8 cellular contexts compared by ENCODE assay signal in the genomic region with DNA sequence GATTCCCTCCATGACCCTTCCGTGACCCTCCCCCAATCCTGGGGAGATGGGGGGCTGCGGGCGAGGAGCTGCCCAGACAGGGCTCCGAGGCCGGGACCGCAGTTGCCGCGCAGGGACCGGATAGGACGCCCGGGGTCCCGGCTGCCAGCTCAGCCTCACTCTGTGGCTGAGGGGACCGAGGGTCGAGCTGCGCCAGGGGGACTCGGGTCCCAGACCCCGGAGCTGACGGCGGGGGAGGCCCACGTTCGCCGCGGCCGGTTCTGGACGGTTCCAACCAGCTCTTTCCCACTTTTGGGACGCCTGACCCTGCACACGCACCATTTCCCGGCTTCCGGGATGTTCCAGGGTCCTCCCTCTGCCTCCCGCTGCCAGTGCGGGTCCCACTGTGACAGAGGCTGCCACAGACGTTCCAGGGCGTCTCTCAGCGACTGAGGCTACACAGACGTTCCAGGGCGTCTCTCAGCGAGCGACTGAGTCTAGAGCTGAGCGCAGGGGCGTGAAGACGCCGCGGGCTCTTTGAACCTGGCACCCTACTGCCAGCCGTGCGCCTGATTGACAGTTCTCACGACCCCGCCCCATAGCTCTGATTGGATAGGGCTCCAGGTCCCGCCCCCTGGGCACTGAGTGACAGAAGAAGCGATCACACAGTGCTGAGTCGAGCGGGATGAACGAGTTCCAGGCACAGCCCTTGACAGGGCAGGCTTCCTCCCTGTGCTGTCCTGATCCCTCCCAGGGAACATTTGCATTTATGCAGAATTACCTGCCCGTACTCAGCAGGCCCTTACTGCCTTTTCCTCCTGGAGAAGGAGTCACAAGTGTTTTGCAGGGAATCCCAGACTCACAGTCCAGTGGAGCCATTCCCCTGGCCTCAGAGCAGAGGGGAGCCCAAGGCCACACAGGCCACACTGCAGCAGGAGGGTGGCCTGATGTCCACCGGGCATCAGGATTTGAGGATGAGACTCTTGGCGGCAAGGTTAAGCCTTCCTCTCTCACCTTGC. TPM values are rescaled to one million over a fixed set of nuclear protein-coding genes. Genes with fewer than 3 reads are reported as not detected.
DNase-seq lines count a peak whose midpoint lies in the region; ATAC-seq and TF ChIP-seq lines count a peak whose summit lies in the region.

ZNF563 (minus strand) TSS at position 472 of the 998 bp plus-strand sequence; CDS start at position 321, 151 bp downstream.

- 2% methylated on average over 55 of the region's 55 CpGs for WGBS in liver

- H3K27ac ChIP-seq in dorsolateral prefrontal cortex = peak within 1 kb of the TSS in 58 of 59 donors; percentile 17 to 95 (median 82)
- peak within 1 kb of the TSS; percentile 86 to 91 for H3K27ac ChIP-seq in liver (ENCODE audit: low read depth in 1 of 2, low read length in 2 of 2)

- TF ChIP-seq RAD21 in liver (IDR thresholded peaks at IDR 0.05) = peak in 1 of 2 donors; percentile 71

- H3K27ac Mint-ChIP-seq in activated CD4-positive, alpha-beta memory T cell treated with anti-CD3 and anti-CD28 coated beads for 36 hours = peak within 1 kb of the TSS; percentile 97

- H3K4me3 ChIP-seq in dorsolateral prefrontal cortex (peak within 1 kb of the TSS; percentile 52 to 99 (median 91)), liver (ENCODE audit: low read depth in 1 of 3, low read length in 3 of 3) (peak within 1 kb of the TSS; percentile 69 to 80 (median 80))

- TF ChIP-seq CTCF in AG09319 (IDR thresholded peaks at IDR 0.05; ENCODE audit: low read depth, low read length) (no peak), dorsolateral prefrontal cortex (IDR thresholded peaks at IDR 0.05 in 54 of 56, conservative IDR thresholded peaks at IDR 0.05 in 2 of 56; ENCODE audit: low read depth in 1 of 56, partially characterized antibody in 56 of 56) (peak in 17 of 56 donors; percentile 4 to 45 (median 19)), liver (IDR thresholded peaks at IDR 0.05; ENCODE audit: low read depth, low read length, missing input control) (no peak)

- H3K27me3 Mint-ChIP-seq in activated CD4-positive, alpha-beta memory T cell treated with anti-CD3 and anti-CD28 coated beads for 36 hours = no peaks in the 10 kb centered on the region

- intact Hi-C loops in activated CD4-positive, alpha-beta memory T cell treated with anti-CD3 and anti-CD28 coated beads for 36 hours (cut with micrococcal nuclease) = loop anchor here (2.0 to 10.0 kb wide), 3 partner anchors 161 to 444 kb away; partner anchors contain the start of genes HOOK2 and ZNF136
- intact Hi-C loops in dorsolateral prefrontal cortex (cut with DNase I) = loop anchor here (1.0 to 5.0 kb wide), 3 partner anchors 32 to 41 kb away; partner anchors contain the start of genes ZNF442 (in 2 of the 2) and ZNF44 (in 1 of the 2)

- H3K4me3 Mint-ChIP-seq in activated CD4-positive, alpha-beta memory T cell treated with anti-CD3 and anti-CD28 coated beads for 36 hours = peak within 1 kb of the TSS; percentile 98

- peak; percentile 96 for ATAC-seq in GM18909 (IDR thresholded peaks at IDR 0.05; ENCODE audit: poor library complexity, unreplicated experiment)
- peak; percentile 95 for ATAC-seq in HG03159 (IDR thresholded peaks at IDR 0.05; ENCODE audit: unreplicated experiment)

- POLR2A ChIA-PET in activated CD4-positive, alpha-beta memory T cell treated with anti-CD3 and anti-CD28 coated beads for 36 hours (lab: Charles Lee) = interaction anchor here (1.0 to 2.1 kb wide), 9 partner anchors 32 to 274 kb away, joined by 3 to 19 read pairs (median 8); partner anchors contain the start of genes ZNF136, ZNF44, ZNF442 and ZNF443

- H3K27me3 ChIP-seq in dorsolateral prefrontal cortex (no peaks in the 10 kb centered on the region), liver (ENCODE audit: control insufficient read depth in 4 of 4, insufficient read depth in 4 of 4, low read length in 3 of 4) (no peaks in the 10 kb centered on the region)

- no peaks in the 10 kb centered on the region for H3K9me3 Mint-ChIP-seq in activated CD4-positive, alpha-beta memory T cell treated with anti-CD3 and anti-CD28 coated beads for 36 hours

- DNase-seq in AG09319 (ENCODE audit: extremely low read depth, low read depth) (peak; percentile 78), NCI-H510A treated with DMSO at 0.1 percent for 48 hours (lab: John Stamatoyannopoulos, UW) (peak; percentile 93), dorsolateral prefrontal cortex (peak; percentile 96 to 99 (median 99))
- DNase-seq in activated CD4-positive, alpha-beta memory T cell treated with anti-CD3 and anti-CD28 coated beads for 36 hours = peak; percentile 100
- peak; percentile 98 to 99 for DNase-seq in stimulated activated CD4-positive, alpha-beta T cell treated with anti-CD3 and anti-CD28 coated beads, Interleukin-2, amount 100 ng/mL, for 48 hours

- peaks cover 35% of the 10 kb centered on the region for H3K4me1 Mint-ChIP-seq in activated CD4-positive, alpha-beta memory T cell treated with anti-CD3 and anti-CD28 coated beads for 36 hours (ENCODE audit: low read depth)

- CTCF ChIA-PET in activated CD4-positive, alpha-beta memory T cell treated with anti-CD3 and anti-CD28 coated beads for 36 hours (lab: Charles Lee) = interaction anchor here (0.6 to 2.5 kb wide), 7 partner anchors 9 to 898 kb away, joined by 3 to 11 read pairs (median 4); partner anchors contain the start of genes PRKCSH and ZNF442

- H3K4me1 ChIP-seq in liver (ENCODE audit: control insufficient read depth in 4 of 4, insufficient read depth in 4 of 4, low read length in 3 of 4) = peaks cover 6 to 33% (median 22%) of the 10 kb centered on the region in 4 donors

- H3K36me3 ChIP-seq in liver (ENCODE audit: control insufficient read depth in 4 of 4, insufficient read depth in 3 of 4, low read depth in 1 of 4, low read length in 3 of 4) = no peaks in the 10 kb centered on the region

- H3K36me3 Mint-ChIP-seq in activated CD4-positive, alpha-beta memory T cell treated with anti-CD3 and anti-CD28 coated beads for 36 hours = peaks cover 8% of the 10 kb centered on the region

- H3K9me3 ChIP-seq in liver (ENCODE audit: control insufficient read depth in 4 of 4, low read length in 3 of 4) = no peaks in the 10 kb centered on the region

- peak within 1 kb of the TSS; percentile 75 to 92 for H3K9ac ChIP-seq in liver (ENCODE audit: low read depth in 1 of 2, low read length in 2 of 2)

TF ChIP-seq in liver, 16 proteins besides CTCF, POLR2A, EP300 and RAD21 (continues in another document):
- TF ChIP-seq GABPA (IDR thresholded peaks at IDR 0.05 in 1 of 2, conservative IDR thresholded peaks at IDR 0.05 in 1 of 2) = peak in 1 of 2 donors; percentile 37
- no peak for TF ChIP-seq ATF3 (IDR thresholded peaks at IDR 0.05)
- peak; percentile 60 for TF ChIP-seq ZBTB33 (IDR thresholded peaks at IDR 0.05)
- peak; percentile 49 to 54 for TF ChIP-seq RXRA (IDR thresholded peaks at IDR 0.05)
- peak; percentile 50 for TF ChIP-seq YY1 (IDR thresholded peaks at IDR 0.05)
- peak; percentile 91 for TF ChIP-seq REST (IDR thresholded peaks at IDR 0.05)
- no peak for TF ChIP-seq HNF4G (IDR thresholded peaks at IDR 0.05)
- TF ChIP-seq NR2F2 (IDR thresholded peaks at IDR 0.05) = no peak
- peak; percentile 97 for TF ChIP-seq TAF1 (conservative IDR thresholded peaks at IDR 0.05)

RNA-seq across cellular contexts. Expression of gene ZNF563, which starts in this region (rescaled TPM):
- total RNA-seq in activated CD4-positive, alpha-beta memory T cell treated with anti-CD3 and anti-CD28 coated beads for 36 hours = 1 to 10 TPM; 6.1 to 6.3 TPM
- 10 to 100 TPM in 1 of 120 experiments, 1 to 10 TPM in 119; 2.7 to 11.4 (median 5.3) TPM for total RNA-seq in dorsolateral prefrontal cortex
- 10 to 100 TPM in 1 of 2 donors, 1 to 10 TPM in 1; 6.2 to 15.8 TPM for total RNA-seq in liver
- 1 to 10 TPM; 2.5 to 7.6 TPM for polyA plus RNA-seq in liver

Comparison
In these comparisons a context has a peak if more than half of its experiments do, and no peak if none do; other contexts are left out.
1. Peak in every context shown above with its lines: DNase-seq, ATAC-seq, H3K4me3 ChIP-seq and H3K27ac ChIP-seq.